ENCODE assay signal across 7 cellular contexts in genomic region chr1:63593887-63594617, GRCh38. TPM values are rescaled to one million over a fixed set of nuclear protein-coding genes. Genes with fewer than 3 reads are reported as not detected.
DNase-seq lines count a peak whose midpoint lies in the region; ATAC-seq and TF ChIP-seq lines count a peak whose summit lies in the region.

No MANE protein-coding gene starts in this region.

- no peak for TF ChIP-seq POLR2A in lower leg skin (IDR thresholded peaks at IDR 0.05)

- peak overlapping the region; percentile 93 for H3K27ac ChIP-seq in colonic mucosa

- H3K36me3 ChIP-seq in colonic mucosa = no peaks in the 10 kb centered on the region

- H3K9me3 ChIP-seq in colonic mucosa = no peaks in the 10 kb centered on the region

- no peaks in the 10 kb centered on the region for H3K27me3 ChIP-seq in colonic mucosa

- H3K4me3 ChIP-seq in colonic mucosa (peak overlapping the region; percentile 76), lower leg skin (ENCODE audit: low read depth, poor library complexity, severe bottlenecking) (peak overlapping the region; percentile 58)

- peak overlapping the region; percentile 91 to 95 for H3K9ac ChIP-seq in colonic mucosa (ENCODE audit: low read depth in 2 of 2, low read length in 2 of 2)

- ATAC-seq in GM18520 (IDR thresholded peaks at IDR 0.05; ENCODE audit: unreplicated experiment) (peak; percentile 25), HG02870 (IDR thresholded peaks at IDR 0.05; ENCODE audit: unreplicated experiment) (peak; percentile 39)

- peak; percentile 60 for DNase-seq in NCI-H2029 treated with DMSO at 0.1 percent for 48 hours (lab: John Stamatoyannopoulos, UW)
- DNase-seq in activated CD4-positive, alpha-beta T cell treated with anti-CD3 and anti-CD28 coated beads for 48 hours = peak; percentile 86
- peak; percentile 87 for DNase-seq in colonic mucosa
- DNase-seq in lower leg skin (ENCODE audit: low spot score in 2 of 2) = peak; percentile 61 to 94
- DNase-seq in stimulated activated CD4-positive, alpha-beta T cell treated with anti-CD3 and anti-CD28 coated beads, TNF-alpha, amount 100 ng/mL, for 24 hours (ENCODE audit: low read depth in 3 of 3) = peak; percentile 52 to 81 (median 57)

- intact Hi-C loops in colonic mucosa (cut with DNase I) = no loop called here
- intact Hi-C loops in lower leg skin (cut with DNase I; ENCODE audit: low total_unique reads) = no loop called here

- WGBS in lower leg skin, 2 donors = 5 to 15% methylated on average over 15 to 38 of the region's 55 CpGs

- no peak for TF ChIP-seq CTCF in colonic mucosa (IDR thresholded peaks at IDR 0.05)
- TF ChIP-seq CTCF in lower leg skin (IDR thresholded peaks at IDR 0.05) = no peak

- H3K4me1 ChIP-seq in colonic mucosa = no peaks in the 10 kb centered on the region

RNA-seq across cellular contexts. Expression of gene PGM1, which starts 0.8 kb away (rescaled TPM):
- total RNA-seq in colonic mucosa = 100 to 1,000 TPM; 104 to 146 TPM
- 10 to 100 TPM; 39.3 to 54.2 (median 48.9) TPM for total RNA-seq in lower leg skin

Comparison
In these comparisons a context has a peak if more than half of its experiments do, and no peak if none do; other contexts are left out.
1. Peak in every context shown above with its lines: DNase-seq, ATAC-seq, H3K4me3 ChIP-seq and H3K27ac ChIP-seq.